In the genomic region with DNA sequence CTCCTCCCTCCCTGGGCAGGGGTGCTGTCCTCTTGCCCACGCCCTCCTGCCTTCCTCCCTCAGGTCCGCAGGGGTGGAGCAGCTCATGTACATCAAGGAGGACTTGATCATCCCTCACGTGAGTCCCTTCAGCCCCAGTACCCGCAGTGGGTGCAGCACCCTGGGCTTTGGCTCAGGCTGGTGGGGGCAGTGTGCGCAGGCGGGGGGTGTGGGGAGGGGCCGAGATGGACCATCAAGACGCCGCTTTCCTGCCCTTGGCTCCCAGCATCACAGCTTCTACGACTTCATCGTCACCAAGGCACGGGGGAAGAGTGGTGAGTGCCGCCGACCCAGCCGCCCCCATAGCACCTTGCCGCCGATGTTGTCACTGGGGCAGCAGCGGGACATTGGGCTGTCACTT, we compare ENCODE assay signal across 1 cellular context.
A peak's percentile ranks its signal among the peaks of the same experiment; 100 is the strongest.
TF ChIP-seq lines count a peak whose summit lies in the region.

No MANE protein-coding gene starts in this region.

TF ChIP-seq in K562, 482 proteins besides CTCF, POLR2A, EP300 and RAD21:
- TF ChIP-seq JUN (IDR thresholded peaks at IDR 0.05; ENCODE audit: borderline replicate concordance, low read depth, low read length) (no peak), JUN (CRISPR knock-in tag; IDR thresholded peaks at IDR 0.05; ENCODE audit: borderline replicate concordance) (no peak), RBFOX2 (IDR thresholded peaks at IDR 0.05; ENCODE audit: low read depth, low read length) (0 out of 2 replicates have a peak, but pooled peaks have one; percentile 3)
